Comparison of ENCODE assay signal across 22 cellular contexts in genomic region chr9:115689331-115689730, GRCh38.
A peak's percentile ranks its signal among the peaks of the same experiment; 100 is the strongest.
DNase-seq lines count a peak whose midpoint lies in the region; ATAC-seq and TF ChIP-seq lines count a peak whose summit lies in the region.
"Had no signal": no experiment of that assay in that cellular context is flagged by ENCODE, and none has a peak within 500 bp of the region (broad histone marks: within the 10 kb centered on the region; RNA-seq: fewer than 3 reads in every experiment).

No MANE protein-coding gene starts in this region.

- H3K27ac ChIP-seq in ACC112 (ENCODE audit: low read depth, low read length) = peak overlapping the region; percentile 98
- no peak overlapping the region for H3K27ac ChIP-seq in IMR-90 (ENCODE audit: insufficient read depth, low read length)
- no peak overlapping the region for H3K27ac ChIP-seq in uterus
- H3K27ac ChIP-seq: C4-2B, RWPE1 had no signal

- H3K27me3 ChIP-seq in ACC112 (ENCODE audit: insufficient read depth, low read length) = no peaks in the 10 kb centered on the region
- H3K27me3 ChIP-seq in IMR-90 (ENCODE audit: control insufficient read depth, insufficient read depth, low read length) = no peaks in the 10 kb centered on the region
- no peaks in the 10 kb centered on the region for H3K27me3 ChIP-seq in uterus

- no peak overlapping the region for H3K4me3 ChIP-seq in ACC112 (ENCODE audit: low read depth, low read length)
- H3K4me3 ChIP-seq in IMR-90 (ENCODE audit: insufficient read depth, low read depth, low read length) = no peak overlapping the region
- H3K4me3 ChIP-seq in uterus = no peak overlapping the region
- H3K4me3 ChIP-seq: K562 had no signal

- TF ChIP-seq RAD21 in IMR-90 (IDR thresholded peaks at IDR 0.05; ENCODE audit: low read length) = no peak

- CTCF ChIA-PET in IMR-90 (lab: Yijun Ruan, JAX) = no interaction called here

- no CpG with 5 or more reads among the region's 1 CpG for WGBS in IMR-90 (ENCODE audit: extremely low coverage in 2 of 2, insufficient read length in 1 of 2), 2 experiments

- H3K18ac ChIP-seq in IMR-90 (ENCODE audit: low read depth, low read length) = no peak overlapping the region; the same call in 1 of the 2 replicates

- H3K14ac ChIP-seq in IMR-90 (replicated peaks; ENCODE audit: low read depth, low read length) = no peak overlapping the region

- H3K9me3 ChIP-seq in IMR-90 (ENCODE audit: control insufficient read depth, insufficient read depth, low read length) (no peaks in the 10 kb centered on the region), uterus (no peaks in the 10 kb centered on the region)

- no peak overlapping the region for H3K9ac ChIP-seq in IMR-90 (ENCODE audit: low read depth, low read length)

- H3K56ac ChIP-seq in IMR-90 (ENCODE audit: extremely low read depth, insufficient read depth, low read length) = no peak overlapping the region

- H3K79me1 ChIP-seq in IMR-90 (ENCODE audit: low read depth in 1 of 2, low read length in 2 of 2) = no peaks in the 10 kb centered on the region

- no peak overlapping the region for H3K4me2 ChIP-seq in IMR-90 (ENCODE audit: low read depth, low read length)

- peak overlapping the region; percentile 69 for H2BK5ac ChIP-seq in IMR-90 (ENCODE audit: low read depth, low read length, poor library complexity, severe bottlenecking)

- H3K4me1 ChIP-seq in ACC112 (ENCODE audit: control insufficient read depth, insufficient read depth, low read length, unreplicated experiment) (peaks cover 50% of the 10 kb centered on the region), IMR-90 (ENCODE audit: control insufficient read depth, insufficient read depth, low read length) (peaks cover 10% of the 10 kb centered on the region), uterus (no peaks in the 10 kb centered on the region)

- dilution Hi-C loops in IMR-90 (cut with HindIII; ENCODE audit: low sequenced_read_pairs, unreplicated experiment) = no loop called here

- no peak overlapping the region for H4K8ac ChIP-seq in IMR-90 (ENCODE audit: low read depth in 2 of 2, low read length in 2 of 2)

- H4K91ac ChIP-seq in IMR-90 (ENCODE audit: insufficient read depth, low read depth, low read length) = no peak overlapping the region

- no peak overlapping the region for H2AK5ac ChIP-seq in IMR-90 (ENCODE audit: low read depth, low read length)

- H2BK120ac ChIP-seq in IMR-90 (ENCODE audit: low read depth, low read length) = peak overlapping the region; percentile 22; the same call in 1 of the 2 replicates

- H3K9me1 ChIP-seq in IMR-90 (ENCODE audit: insufficient read depth, low read length) = peaks cover 5% of the 10 kb centered on the region; the same call in 1 of the 2 replicates

- H4K20me1 ChIP-seq in IMR-90 (ENCODE audit: insufficient read depth, low read length) = no peaks in the 10 kb centered on the region

- DNase-seq in IMR-90 = no peak
- DNase-seq in NCI-H748 (lab: John Stamatoyannopoulos, UW; ENCODE audit: unreplicated experiment) = peak; percentile 84
- no peak for DNase-seq in uterus
- no peak for DNase-seq in NCI-H2196 treated with DMSO at 0.1 percent for 48 hours (lab: John Stamatoyannopoulos, UW; ENCODE audit: unreplicated experiment)
- DNase-seq: CD8-positive, alpha-beta memory T cell; DMS153; MV-4-11; NCI-H187 treated with DMSO at 0.1 percent for 48 hours; NCI-H2171; NCI-H524; NCI-H82; SHP77 treated with DMSO at 0.1 percent for 48 hours; SW 1271; T1000 had no signal

- BruUV-seq in IMR-90 (replicated peaks; lab: Mats Ljungman, UMichigan) = no TSS peak

- no peak overlapping the region for H4K5ac ChIP-seq in IMR-90 (ENCODE audit: low read depth, low read length)

- H2BK20ac ChIP-seq in IMR-90 (ENCODE audit: low read depth, low read length) = no peak overlapping the region

- intact Hi-C loops in IMR-90 (cut with micrococcal nuclease) (no loop called here), uterus (cut with DNase I; ENCODE audit: low total_unique reads) (no loop called here)

- in situ Hi-C loops in IMR-90 (cut with MboI; ENCODE audit: low sequenced_read_pairs) = no loop called here

- TF ChIP-seq CTCF in IMR-90 (conservative IDR thresholded peaks at IDR 0.05; ENCODE audit: low read depth, low read length) = no peak
- no peak for TF ChIP-seq CTCF in uterus (IDR thresholded peaks at IDR 0.05)

- peaks cover 17% of the 10 kb centered on the region for H3K36me3 ChIP-seq in ACC112 (ENCODE audit: insufficient read depth, low read length)
- no peaks in the 10 kb centered on the region for H3K36me3 ChIP-seq in IMR-90 (ENCODE audit: control insufficient read depth, insufficient read depth, low read length)
- no peaks in the 10 kb centered on the region for H3K36me3 ChIP-seq in uterus

- H2AFZ ChIP-seq in ACC112 (ENCODE audit: low read length, unreplicated experiment) = no peak overlapping the region
- H2AFZ ChIP-seq in IMR-90 (replicated peaks; ENCODE audit: low read length, poor library complexity) = no peak overlapping the region

- H3K23ac ChIP-seq in IMR-90 (ENCODE audit: low read depth, low read length) = no peak overlapping the region

- ATAC-seq in IMR-90 (ENCODE audit: low read depth) (no peak), SK-N-SH treated with all-trans-retinoic acid at 6 μM for 48 hours (peak; percentile 7; the same call in 1 of the 3 replicates), GM19395 (IDR thresholded peaks at IDR 0.05; ENCODE audit: unreplicated experiment) (no peak)
- ATAC-seq: HepG2, K562, Panc1 had no signal

- H2AK9ac ChIP-seq in IMR-90 (replicated peaks; ENCODE audit: low read depth, low read length, poor library complexity) = no peak overlapping the region

- TF ChIP-seq POLR2A in IMR-90 (IDR thresholded peaks at IDR 0.05; ENCODE audit: low read depth, low read length) (no peak), uterus (IDR thresholded peaks at IDR 0.05) (no peak)

- no peak overlapping the region for H3K4ac ChIP-seq in IMR-90 (ENCODE audit: low read depth, low read length)

- H3K79me2 ChIP-seq in ACC112 (ENCODE audit: control insufficient read depth, insufficient read depth, low read length, unreplicated experiment) = no peaks in the 10 kb centered on the region

- POLR2A ChIA-PET in IMR-90 (lab: Charles Lee; ENCODE audit: unreplicated experiment) = no interaction called here

- H2BK15ac ChIP-seq in IMR-90 (ENCODE audit: low read depth, low read length) = no peak overlapping the region

TF ChIP-seq in IMR-90, 13 proteins besides CTCF, POLR2A, EP300 and RAD21 (continues in another document):
- TF ChIP-seq BHLHE40 (IDR thresholded peaks at IDR 0.05; ENCODE audit: low read depth, low read length) (no peak), MAFK (IDR thresholded peaks at IDR 0.05; ENCODE audit: low read depth, low read length) (no peak), RCOR1 (IDR thresholded peaks at IDR 0.05; ENCODE audit: insufficient replicate concordance, low read length) (no peak), CEBPB (IDR thresholded peaks at IDR 0.05; ENCODE audit: low read depth, low read length) (no peak), NFE2L2 (IDR thresholded peaks at IDR 0.05; ENCODE audit: low read depth, low read length) (no peak), FOS (IDR thresholded peaks at IDR 0.05; ENCODE audit: low read depth, low read length) (no peak), CHD1 (IDR thresholded peaks at IDR 0.05; ENCODE audit: low read depth, low read length) (no peak), SMC3 (IDR thresholded peaks at IDR 0.05; ENCODE audit: low read depth, low read length) (no peak), ELK1 (IDR thresholded peaks at IDR 0.05; ENCODE audit: borderline replicate concordance, low read depth, low read length) (no peak), RFX5 (IDR thresholded peaks at IDR 0.05; ENCODE audit: low read depth, low read length) (no peak)

TF ChIP-seq in SK-N-SH treated with all-trans-retinoic acid at 6 μM for 48 hours, 23 proteins besides CTCF, POLR2A, EP300 and RAD21 (continues in another document):
- TF ChIP-seq ZNF8 (CRISPR knock-in tag; IDR thresholded peaks at IDR 0.05) (no peak), SNAI2 (CRISPR knock-in tag; IDR thresholded peaks at IDR 0.05) (no peak), POU6F1 (CRISPR knock-in tag; IDR thresholded peaks at IDR 0.05; ENCODE audit: borderline replicate concordance, low read depth) (no peak), CSDC2 (CRISPR knock-in tag; IDR thresholded peaks at IDR 0.05) (no peak), ESRRG (CRISPR knock-in tag; IDR thresholded peaks at IDR 0.05) (no peak), OSR1 (CRISPR knock-in tag; IDR thresholded peaks at IDR 0.05) (no peak), ZNF70 (CRISPR knock-in tag; IDR thresholded peaks at IDR 0.05) (no peak; the same call in 1 of the 2 replicates), PATZ1 (CRISPR knock-in tag; IDR thresholded peaks at IDR 0.05; ENCODE audit: borderline replicate concordance) (peak; percentile 54; the same call in 1 of the 2 replicates), TCF4 (CRISPR knock-in tag; IDR thresholded peaks at IDR 0.05; ENCODE audit: borderline replicate concordance) (no peak; the same call in 1 of the 2 replicates), GLIS3 (CRISPR knock-in tag; IDR thresholded peaks at IDR 0.05) (no peak), ZFP30 (CRISPR knock-in tag; IDR thresholded peaks at IDR 0.05) (no peak), ARNTL (CRISPR knock-in tag; IDR thresholded peaks at IDR 0.05; ENCODE audit: borderline replicate concordance, low read depth) (no peak)
